8 cellular contexts compared by ENCODE assay signal in genomic region chr1:45687014-45687752, GRCh38. TPM values are rescaled to one million over a fixed set of nuclear protein-coding genes. Genes with fewer than 3 reads are reported as not detected.
A peak's percentile ranks its signal among the peaks of the same experiment; 100 is the strongest.
DNase-seq lines count a peak whose midpoint lies in the region; FAIRE-seq and TF ChIP-seq lines count a peak whose summit lies in the region.

No MANE protein-coding gene starts in this region.

- peaks cover 43% of the 10 kb centered on the region for H3K4me1 Mint-ChIP-seq in activated naive CD4-positive, alpha-beta T cell treated with anti-CD3 and anti-CD28 coated beads for 36 hours (ENCODE audit: low read depth)

- H3K4me3 ChIP-seq in HFF-Myc (replicated peaks; ENCODE audit: low read depth, low read length), result peak overlapping the region; percentile 66
- H3K4me3 ChIP-seq in SJSA1, result peak overlapping the region; percentile 87
- peak overlapping the region; percentile 92 for H3K4me3 ChIP-seq in neuron (ENCODE audit: low read length)
- H3K4me3 ChIP-seq in subcutaneous abdominal adipose tissue (ENCODE audit: low read depth in 1 of 5, low read length in 5 of 5), result peak overlapping the region; percentile 97 to 100 (median 99)

- peak overlapping the region; percentile 95 to 99 (median 97) for H3K9ac ChIP-seq in subcutaneous abdominal adipose tissue (ENCODE audit: low read length in 5 of 5)

- DNase-seq in GM04503 (ENCODE audit: low read depth) (peak; percentile 96), HFF-Myc (ENCODE audit: extremely low read depth, low read depth) (peak; percentile 94), MV-4-11 (lab: John Stamatoyannopoulos, UW) (peak; percentile 99), SJSA1 (ENCODE audit: low read depth in 1 of 2, low spot score in 2 of 2) (peak; percentile 98), frontal cortex (ENCODE audit: low spot score in 2 of 2) (peak; percentile 82 to 86)
- DNase-seq in activated naive CD4-positive, alpha-beta T cell treated with anti-CD3 and anti-CD28 coated beads for 36 hours, result peak; percentile 98

- no peak for TF ChIP-seq CTCF in HFF-Myc (IDR thresholded peaks at IDR 0.05; ENCODE audit: low read depth, low read length, missing control alignments)

- H3K36me3 Mint-ChIP-seq in activated naive CD4-positive, alpha-beta T cell treated with anti-CD3 and anti-CD28 coated beads for 36 hours (ENCODE audit: low read depth), result peaks cover 23% of the 10 kb centered on the region

- H3K36me3 ChIP-seq in SJSA1 (peaks cover 8% of the 10 kb centered on the region), neuron (ENCODE audit: insufficient read depth, low read length) (peaks cover 12% of the 10 kb centered on the region), subcutaneous abdominal adipose tissue (ENCODE audit: control insufficient read depth in 5 of 5, insufficient read depth in 5 of 5, low read length in 5 of 5) (peaks cover 0 to 10% (median 2%) of the 10 kb centered on the region in 5 donors)

- CTCF ChIA-PET in activated naive CD4-positive, alpha-beta T cell treated with anti-CD3 and anti-CD28 coated beads for 36 hours (lab: Charles Lee), result no interaction called here

- no peaks in the 10 kb centered on the region for H3K9me3 Mint-ChIP-seq in activated naive CD4-positive, alpha-beta T cell treated with anti-CD3 and anti-CD28 coated beads for 36 hours

- H3K27me3 Mint-ChIP-seq in activated naive CD4-positive, alpha-beta T cell treated with anti-CD3 and anti-CD28 coated beads for 36 hours (ENCODE audit: low read depth), result no peaks in the 10 kb centered on the region

- no peaks in the 10 kb centered on the region for H3K9me3 ChIP-seq in SJSA1 (replicated peaks)
- no peaks in the 10 kb centered on the region for H3K9me3 ChIP-seq in neuron (ENCODE audit: low read length)
- H3K9me3 ChIP-seq in subcutaneous abdominal adipose tissue (ENCODE audit: control insufficient read depth in 5 of 5, low read length in 5 of 5), result no peaks in the 10 kb centered on the region

- no peaks in the 10 kb centered on the region for H3K27me3 ChIP-seq in SJSA1 (replicated peaks)
- no peaks in the 10 kb centered on the region for H3K27me3 ChIP-seq in neuron (ENCODE audit: insufficient read depth, low read length)
- H3K27me3 ChIP-seq in subcutaneous abdominal adipose tissue (ENCODE audit: control insufficient read depth in 5 of 5, insufficient read depth in 4 of 5, low read length in 5 of 5), result no peaks in the 10 kb centered on the region

- intact Hi-C loops in activated naive CD4-positive, alpha-beta T cell treated with anti-CD3 and anti-CD28 coated beads for 36 hours (cut with micrococcal nuclease), result loop anchor here (1.0 to 5.0 kb wide), 17 partner anchors 35 to 1646 kb away; partner anchors contain the start of genes AKR1A1, CCDC163, CMPK1 and DYNLT4

- peak overlapping the region; percentile 93 for H2AFZ ChIP-seq in neuron (ENCODE audit: low read depth, low read length)

- H3K4me1 ChIP-seq in SJSA1 (replicated peaks) (peaks cover 7% of the 10 kb centered on the region), neuron (ENCODE audit: insufficient read depth, low read length) (peaks cover 12% of the 10 kb centered on the region), subcutaneous abdominal adipose tissue (ENCODE audit: control insufficient read depth in 5 of 5, insufficient read depth in 5 of 5, low read length in 5 of 5) (peaks cover 5 to 44% (median 41%) of the 10 kb centered on the region in 5 donors)

- peak overlapping the region; percentile 100 for H3K27ac Mint-ChIP-seq in activated naive CD4-positive, alpha-beta T cell treated with anti-CD3 and anti-CD28 coated beads for 36 hours

- peak overlapping the region; percentile 98 for H3K4me3 Mint-ChIP-seq in activated naive CD4-positive, alpha-beta T cell treated with anti-CD3 and anti-CD28 coated beads for 36 hours

- no peak for FAIRE-seq in frontal cortex (lab: Jason Lieb, UNC)

- peak overlapping the region; percentile 95 for H3K27ac ChIP-seq in SJSA1
- peak overlapping the region; percentile 97 for H3K27ac ChIP-seq in subcutaneous abdominal adipose tissue (ENCODE audit: low read depth, low read length)

RNA-seq across cellular contexts. Expression of gene TMEM69, which starts 0.8 kb away (rescaled TPM):
- total RNA-seq in SJSA1 (2014; rRNA removed; shearing (Covaris generic)), result 21.5 and 23.4 TPM in 2 replicates
- 10 to 100 TPM; 28.9 to 29.3 TPM for total RNA-seq in activated naive CD4-positive, alpha-beta T cell treated with anti-CD3 and anti-CD28 coated beads for 36 hours
- total RNA-seq in frontal cortex, result 17.9 TPM

RNA-seq across cellular contexts. Expression of gene GPBP1L1, which starts 0.8 kb away (rescaled TPM):
- 38.7 and 95.1 TPM in 2 replicates for total RNA-seq in SJSA1 (2014; rRNA removed; shearing (Covaris generic))
- total RNA-seq in activated naive CD4-positive, alpha-beta T cell treated with anti-CD3 and anti-CD28 coated beads for 36 hours, result 100 to 1,000 TPM; 113 to 122 TPM
- 58.7 TPM for total RNA-seq in frontal cortex

Comparison
In these comparisons a context has a peak if more than half of its experiments do, and no peak if none do; other contexts are left out.
1. Peak in every context shown above with its lines: DNase-seq, H3K4me3 ChIP-seq and H3K27ac ChIP-seq.